ENCODE assay signal across 1 cellular context in the genomic region with DNA sequence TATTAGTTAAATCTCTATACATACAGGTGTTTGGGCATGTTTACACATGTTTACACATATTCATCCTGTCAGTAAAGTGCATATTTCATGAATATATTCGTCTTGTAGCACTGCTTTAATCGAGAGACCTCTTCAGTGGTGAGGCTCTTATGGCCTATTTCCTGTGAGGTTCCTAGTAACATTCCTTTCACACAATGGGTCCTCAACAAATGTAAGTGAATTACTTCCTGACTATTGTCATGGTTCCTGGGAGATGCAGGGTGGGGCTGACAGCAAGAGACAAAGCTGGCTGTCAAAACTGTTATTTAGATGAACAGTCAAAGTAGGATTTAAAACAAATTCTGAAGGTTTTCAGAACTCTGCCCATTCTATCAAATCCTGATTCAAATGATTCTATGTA.
TF ChIP-seq lines count a peak whose summit lies in the region.

No MANE protein-coding gene starts in this region.

TF ChIP-seq in HepG2, 621 proteins besides CTCF, POLR2A, EP300 and RAD21:
- no peak for TF ChIP-seq MED1 (CRISPR knock-in tag; IDR thresholded peaks at IDR 0.05)
- no peak for TF ChIP-seq TFDP1 (CRISPR knock-in tag; IDR thresholded peaks at IDR 0.05; ENCODE audit: borderline replicate concordance)
- TF ChIP-seq MATR3 (CRISPR knock-in tag; IDR thresholded peaks at IDR 0.05): no peak
- TF ChIP-seq, protein P1, sequence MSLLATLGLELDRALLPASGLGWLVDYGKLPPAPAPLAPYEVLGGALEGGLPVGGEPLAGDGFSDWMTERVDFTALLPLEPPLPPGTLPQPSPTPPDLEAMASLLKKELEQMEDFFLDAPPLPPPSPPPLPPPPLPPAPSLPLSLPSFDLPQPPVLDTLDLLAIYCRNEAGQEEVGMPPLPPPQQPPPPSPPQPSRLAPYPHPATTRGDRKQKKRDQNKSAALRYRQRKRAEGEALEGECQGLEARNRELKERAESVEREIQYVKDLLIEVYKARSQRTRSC (CRISPR knock-in tag; IDR thresholded peaks at IDR 0.05; ENCODE audit: low read depth): no peak
- no peak for TF ChIP-seq DR1 (CRISPR knock-in tag; IDR thresholded peaks at IDR 0.05)
- no peak for TF ChIP-seq TCF7L2 (IDR thresholded peaks at IDR 0.05; ENCODE audit: low read depth, low read length)
- no peak for TF ChIP-seq ATF1 (CRISPR knock-in tag; IDR thresholded peaks at IDR 0.05)
- no peak for TF ChIP-seq THYN1 (CRISPR knock-in tag; IDR thresholded peaks at IDR 0.05; ENCODE audit: borderline replicate concordance, low read depth)
- no peak for TF ChIP-seq ZFP82 (CRISPR knock-in tag; IDR thresholded peaks at IDR 0.05; ENCODE audit: borderline replicate concordance)
- no peak for TF ChIP-seq SNRNP70 (IDR thresholded peaks at IDR 0.05; ENCODE audit: low read depth, low read length)
- TF ChIP-seq, protein P2, sequence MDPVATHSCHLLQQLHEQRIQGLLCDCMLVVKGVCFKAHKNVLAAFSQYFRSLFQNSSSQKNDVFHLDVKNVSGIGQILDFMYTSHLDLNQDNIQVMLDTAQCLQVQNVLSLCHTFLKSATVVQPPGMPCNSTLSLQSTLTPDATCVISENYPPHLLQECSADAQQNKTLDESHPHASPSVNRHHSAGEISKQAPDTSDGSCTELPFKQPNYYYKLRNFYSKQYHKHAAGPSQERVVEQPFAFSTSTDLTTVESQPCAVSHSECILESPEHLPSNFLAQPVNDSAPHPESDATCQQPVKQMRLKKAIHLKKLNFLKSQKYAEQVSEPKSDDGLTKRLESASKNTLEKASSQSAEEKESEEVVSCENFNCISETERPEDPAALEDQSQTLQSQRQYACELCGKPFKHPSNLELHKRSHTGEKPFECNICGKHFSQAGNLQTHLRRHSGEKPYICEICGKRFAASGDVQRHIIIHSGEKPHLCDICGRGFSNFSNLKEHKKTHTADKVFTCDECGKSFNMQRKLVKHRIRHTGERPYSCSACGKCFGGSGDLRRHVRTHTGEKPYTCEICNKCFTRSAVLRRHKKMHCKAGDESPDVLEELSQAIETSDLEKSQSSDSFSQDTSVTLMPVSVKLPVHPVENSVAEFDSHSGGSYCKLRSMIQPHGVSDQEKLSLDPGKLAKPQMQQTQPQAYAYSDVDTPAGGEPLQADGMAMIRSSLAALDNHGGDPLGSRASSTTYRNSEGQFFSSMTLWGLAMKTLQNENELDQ (CRISPR knock-in tag; IDR thresholded peaks at IDR 0.05; ENCODE audit: borderline replicate concordance): no peak
- TF ChIP-seq, protein P3, sequence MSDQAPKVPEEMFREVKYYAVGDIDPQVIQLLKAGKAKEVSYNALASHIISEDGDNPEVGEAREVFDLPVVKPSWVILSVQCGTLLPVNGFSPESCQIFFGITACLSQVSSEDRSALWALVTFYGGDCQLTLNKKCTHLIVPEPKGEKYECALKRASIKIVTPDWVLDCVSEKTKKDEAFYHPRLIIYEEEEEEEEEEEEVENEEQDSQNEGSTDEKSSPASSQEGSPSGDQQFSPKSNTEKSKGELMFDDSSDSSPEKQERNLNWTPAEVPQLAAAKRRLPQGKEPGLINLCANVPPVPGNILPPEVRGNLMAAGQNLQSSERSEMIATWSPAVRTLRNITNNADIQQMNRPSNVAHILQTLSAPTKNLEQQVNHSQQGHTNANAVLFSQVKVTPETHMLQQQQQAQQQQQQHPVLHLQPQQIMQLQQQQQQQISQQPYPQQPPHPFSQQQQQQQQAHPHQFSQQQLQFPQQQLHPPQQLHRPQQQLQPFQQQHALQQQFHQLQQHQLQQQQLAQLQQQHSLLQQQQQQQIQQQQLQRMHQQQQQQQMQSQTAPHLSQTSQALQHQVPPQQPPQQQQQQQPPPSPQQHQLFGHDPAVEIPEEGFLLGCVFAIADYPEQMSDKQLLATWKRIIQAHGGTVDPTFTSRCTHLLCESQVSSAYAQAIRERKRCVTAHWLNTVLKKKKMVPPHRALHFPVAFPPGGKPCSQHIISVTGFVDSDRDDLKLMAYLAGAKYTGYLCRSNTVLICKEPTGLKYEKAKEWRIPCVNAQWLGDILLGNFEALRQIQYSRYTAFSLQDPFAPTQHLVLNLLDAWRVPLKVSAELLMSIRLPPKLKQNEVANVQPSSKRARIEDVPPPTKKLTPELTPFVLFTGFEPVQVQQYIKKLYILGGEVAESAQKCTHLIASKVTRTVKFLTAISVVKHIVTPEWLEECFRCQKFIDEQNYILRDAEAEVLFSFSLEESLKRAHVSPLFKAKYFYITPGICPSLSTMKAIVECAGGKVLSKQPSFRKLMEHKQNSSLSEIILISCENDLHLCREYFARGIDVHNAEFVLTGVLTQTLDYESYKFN (CRISPR knock-in tag; conservative IDR thresholded peaks at IDR 0.05): no peak
- TF ChIP-seq GTF3A (CRISPR knock-in tag; conservative IDR thresholded peaks at IDR 0.05): no peak
- TF ChIP-seq, protein P4, sequence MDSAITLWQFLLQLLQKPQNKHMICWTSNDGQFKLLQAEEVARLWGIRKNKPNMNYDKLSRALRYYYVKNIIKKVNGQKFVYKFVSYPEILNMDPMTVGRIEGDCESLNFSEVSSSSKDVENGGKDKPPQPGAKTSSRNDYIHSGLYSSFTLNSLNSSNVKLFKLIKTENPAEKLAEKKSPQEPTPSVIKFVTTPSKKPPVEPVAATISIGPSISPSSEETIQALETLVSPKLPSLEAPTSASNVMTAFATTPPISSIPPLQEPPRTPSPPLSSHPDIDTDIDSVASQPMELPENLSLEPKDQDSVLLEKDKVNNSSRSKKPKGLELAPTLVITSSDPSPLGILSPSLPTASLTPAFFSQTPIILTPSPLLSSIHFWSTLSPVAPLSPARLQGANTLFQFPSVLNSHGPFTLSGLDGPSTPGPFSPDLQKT (CRISPR knock-in tag; IDR thresholded peaks at IDR 0.05; ENCODE audit: borderline replicate concordance): no peak
- TF ChIP-seq AHDC1 (CRISPR knock-in tag; IDR thresholded peaks at IDR 0.05; ENCODE audit: borderline replicate concordance): no peak
- no peak for TF ChIP-seq ATF7-NPFF (CRISPR knock-in tag; IDR thresholded peaks at IDR 0.05; ENCODE audit: low read depth)
- TF ChIP-seq NFYB (CRISPR knock-in tag; IDR thresholded peaks at IDR 0.05): no peak
- no peak for TF ChIP-seq MEIS2 (CRISPR knock-in tag; IDR thresholded peaks at IDR 0.05)
- TF ChIP-seq KMT2B (CRISPR knock-in tag; IDR thresholded peaks at IDR 0.05): no peak
- no peak for TF ChIP-seq TMF1 (CRISPR knock-in tag; IDR thresholded peaks at IDR 0.05; ENCODE audit: low read depth)
